In genomic region chr5:157263586-157264090, GRCh38 we compare ENCODE assay signal across 15 cellular contexts.
DNase-seq lines count a peak whose midpoint lies in the region; ATAC-seq and TF ChIP-seq lines count a peak whose summit lies in the region.
"Had no signal": no experiment of that assay in that cellular context is flagged by ENCODE, and none has a peak within 500 bp of the region (broad histone marks: within the 10 kb centered on the region; RNA-seq: fewer than 3 reads in every experiment).

No MANE protein-coding gene starts in this region.

- DNase-seq in NOMO-1 treated with DMSO at 0.1 percent for 48 hours (lab: John Stamatoyannopoulos, UW; ENCODE audit: unreplicated experiment) (peak; percentile 13), NOMO-1 treated with dmso at 0.1 percent for 144 hours (lab: John Stamatoyannopoulos, UW; ENCODE audit: unreplicated experiment) (no peak), GF-D8 (lab: John Stamatoyannopoulos, UW) (peak; percentile 42), UCSD-AML1 (lab: John Stamatoyannopoulos, UW; ENCODE audit: unreplicated experiment) (peak; percentile 24), NCI-H1105 (lab: John Stamatoyannopoulos, UW) (no peak)
- DNase-seq: COR-L47; esophagus squamous epithelium; MM.1S; right cardiac atrium; stimulated activated CD4-positive, alpha-beta T cell treated with anti-CD3 and anti-CD28 coated beads, Interleukin-4, amount 100 ng/mL, for 1 hour had no signal

- H3K27me3 ChIP-seq in neutrophil: no peaks in the 10 kb centered on the region

- ATAC-seq in HG03095 (IDR thresholded peaks at IDR 0.05; ENCODE audit: unreplicated experiment) (no peak), HG03565 (IDR thresholded peaks at IDR 0.05; ENCODE audit: unreplicated experiment) (no peak)
- ATAC-seq: A549, right cardiac atrium had no signal

- no peak for TF ChIP-seq CTCF in neutrophil (IDR thresholded peaks at IDR 0.05)

- peak overlapping the region; percentile 96 for H3K27ac ChIP-seq in neutrophil
- H3K27ac ChIP-seq: A549, coronary artery, esophagus squamous epithelium had no signal

- H3K4me1 ChIP-seq in neutrophil (ENCODE audit: control insufficient read depth in 1 of 2, insufficient read depth in 1 of 2, low read depth in 1 of 2, low read length in 1 of 2): peaks cover 64 to 66% of the 10 kb centered on the region in 2 experiments

- peak overlapping the region; percentile 3 to 43 for H3K4me3 ChIP-seq in neutrophil (ENCODE audit: low read depth in 1 of 2, low read length in 1 of 2)
- H3K4me3 ChIP-seq: A549, coronary artery, esophagus squamous epithelium had no signal

- no peaks in the 10 kb centered on the region for H3K36me3 ChIP-seq in neutrophil
- H3K36me3 ChIP-seq: esophagus squamous epithelium had no signal

- no peaks in the 10 kb centered on the region for H3K9me3 ChIP-seq in neutrophil
- H3K9me3 ChIP-seq: A549, esophagus squamous epithelium had no signal

Comparison
In these comparisons a context has a peak if more than half of its experiments do, and no peak if none do; other contexts are left out.
1. DNase-seq: peak in NOMO-1 treated with DMSO at 0.1 percent for 48 hours (single experiment), GF-D8 (single experiment) and UCSD-AML1 (single experiment); none in NOMO-1 treated with dmso at 0.1 percent for 144 hours (single experiment) and NCI-H1105 (single experiment).